ENCODE assay signal across 8 cellular contexts in genomic region chrX:48597353-48598264, GRCh38. TPM values are rescaled to one million over a fixed set of nuclear protein-coding genes. Genes with fewer than 3 reads are reported as not detected.
DNase-seq lines count a peak whose midpoint lies in the region; ATAC-seq lines count a peak whose summit lies in the region.

Gene WDR13, plus strand, starts transcription at chrX:48597492. Its CDS starts 505 bp downstream, at chrX:48597997.

- ATAC-seq in GM19467 (IDR thresholded peaks at IDR 0.05; ENCODE audit: unreplicated experiment): peak; percentile 66
- peak; percentile 89 for ATAC-seq in effector memory CD8-positive, alpha-beta T cell (replicated peaks)

- peak within 1 kb of the TSS; percentile 96 to 100 (median 99) for H3K27ac Mint-ChIP-seq in CD4-positive, alpha-beta memory T cell
- peak within 1 kb of the TSS; percentile 99 for H3K27ac Mint-ChIP-seq in effector memory CD8-positive, alpha-beta T cell

- peaks cover 5% of the 10 kb centered on the region for H3K36me3 ChIP-seq in CD4-positive, alpha-beta memory T cell (ENCODE audit: insufficient read depth, low read length)

- peak within 1 kb of the TSS; percentile 90 to 99 (median 97) for H3K4me3 Mint-ChIP-seq in CD4-positive, alpha-beta memory T cell
- H3K4me3 Mint-ChIP-seq in effector memory CD8-positive, alpha-beta T cell: peak within 1 kb of the TSS; percentile 94 to 96

- H3K4me3 ChIP-seq in CD4-positive, alpha-beta memory T cell (ENCODE audit: low read length in 2 of 2): peak within 1 kb of the TSS; percentile 84 to 85

- POLR2A ChIA-PET in CD4-positive, alpha-beta memory T cell (lab: Charles Lee; ENCODE audit: partially characterized antibody): interaction anchor here (0.5 to 2.6 kb wide), 9 partner anchors 10 to 781 kb away, joined by 3 to 15 read pairs (median 4); partner anchors contain the start of genes FTSJ1, RBM3 and TBC1D25

- H3K9me3 ChIP-seq in CD4-positive, alpha-beta memory T cell (ENCODE audit: control insufficient read depth in 1 of 2, low read length in 2 of 2): no peaks in the 10 kb centered on the region

- H3K27me3 ChIP-seq in CD4-positive, alpha-beta memory T cell (ENCODE audit: insufficient read depth, low read length): no peaks in the 10 kb centered on the region

- H3K27me3 Mint-ChIP-seq in CD4-positive, alpha-beta memory T cell: no peaks in the 10 kb centered on the region
- no peaks in the 10 kb centered on the region for H3K27me3 Mint-ChIP-seq in effector memory CD8-positive, alpha-beta T cell

- peak; percentile 88 to 92 (median 91) for DNase-seq in CD4-positive, alpha-beta memory T cell
- DNase-seq in HUDEP-2 (lab: John Stamatoyannopoulos, UW; ENCODE audit: unreplicated experiment in 76 of 76) (peak; percentile 28 to 91 (median 80)), NOMO-1 treated with dmso at 0.1 percent for 144 hours (lab: John Stamatoyannopoulos, UW; ENCODE audit: unreplicated experiment) (peak; percentile 55), medulla oblongata (ENCODE audit: extremely low spot score) (peak; percentile 87)
- DNase-seq in activated CD8-positive, alpha-beta memory T cell treated with anti-CD3 and anti-CD28 coated beads for 48 hours (ENCODE audit: low read depth in 2 of 3, low spot score in 2 of 3): peak; percentile 58 to 73 (median 65)
- peak; percentile 80 to 84 (median 82) for DNase-seq in effector memory CD8-positive, alpha-beta T cell
- peak; percentile 75 to 80 (median 79) for DNase-seq in stimulated activated CD4-positive, alpha-beta T cell treated with anti-CD3 and anti-CD28 coated beads, TNF-alpha, amount 100 ng/mL, for 48 hours (ENCODE audit: low read depth in 3 of 3)

- peaks cover 7 to 17% (median 13%) of the 10 kb centered on the region in 4 donors for H3K4me1 Mint-ChIP-seq in CD4-positive, alpha-beta memory T cell
- H3K4me1 Mint-ChIP-seq in effector memory CD8-positive, alpha-beta T cell (ENCODE audit: low read depth in 2 of 2): peaks cover 12% of the 10 kb centered on the region in 2 donors

- H3K27ac ChIP-seq in CD4-positive, alpha-beta memory T cell (ENCODE audit: low read depth, low read length): peak within 1 kb of the TSS; percentile 95

- H3K9me3 Mint-ChIP-seq in CD4-positive, alpha-beta memory T cell: peaks cover 0 to 2% (median 0%) of the 10 kb centered on the region in 8 donors
- no peaks in the 10 kb centered on the region for H3K9me3 Mint-ChIP-seq in effector memory CD8-positive, alpha-beta T cell

- intact Hi-C loops in CD4-positive, alpha-beta memory T cell (cut with micrococcal nuclease): loop anchor here (1.0 kb wide), 3 partner anchors 23 to 361 kb away; partner anchors contain the start of genes FTSJ1 and RBM3

- CTCF ChIA-PET in CD4-positive, alpha-beta memory T cell (lab: Charles Lee; ENCODE audit: partially characterized antibody): no interaction called here

- peaks cover 0 to 15% of the 10 kb centered on the region in 2 donors for H3K36me3 Mint-ChIP-seq in CD4-positive, alpha-beta memory T cell
- H3K36me3 Mint-ChIP-seq in effector memory CD8-positive, alpha-beta T cell (ENCODE audit: insufficient read depth): peaks cover 23% of the 10 kb centered on the region

- peaks cover 12% of the 10 kb centered on the region for H3K4me1 ChIP-seq in CD4-positive, alpha-beta memory T cell (ENCODE audit: insufficient read depth, low read length)

RNA-seq across cellular contexts. Expression of gene WDR13, which starts in this region (rescaled TPM):
- total RNA-seq in CD4-positive, alpha-beta memory T cell: 10 to 100 TPM; 47.4 to 49.7 TPM
- polyA plus RNA-seq in CD4-positive, alpha-beta memory T cell: 10 to 100 TPM; 41.8 to 67.9 TPM

Comparison
In these comparisons a context has a peak if more than half of its experiments do, and no peak if none do; other contexts are left out.
1. Peak in every context shown above with its lines: DNase-seq, ATAC-seq, H3K4me3 ChIP-seq and H3K27ac ChIP-seq.